ENCODE assay signal across 14 cellular contexts in the genomic region with DNA sequence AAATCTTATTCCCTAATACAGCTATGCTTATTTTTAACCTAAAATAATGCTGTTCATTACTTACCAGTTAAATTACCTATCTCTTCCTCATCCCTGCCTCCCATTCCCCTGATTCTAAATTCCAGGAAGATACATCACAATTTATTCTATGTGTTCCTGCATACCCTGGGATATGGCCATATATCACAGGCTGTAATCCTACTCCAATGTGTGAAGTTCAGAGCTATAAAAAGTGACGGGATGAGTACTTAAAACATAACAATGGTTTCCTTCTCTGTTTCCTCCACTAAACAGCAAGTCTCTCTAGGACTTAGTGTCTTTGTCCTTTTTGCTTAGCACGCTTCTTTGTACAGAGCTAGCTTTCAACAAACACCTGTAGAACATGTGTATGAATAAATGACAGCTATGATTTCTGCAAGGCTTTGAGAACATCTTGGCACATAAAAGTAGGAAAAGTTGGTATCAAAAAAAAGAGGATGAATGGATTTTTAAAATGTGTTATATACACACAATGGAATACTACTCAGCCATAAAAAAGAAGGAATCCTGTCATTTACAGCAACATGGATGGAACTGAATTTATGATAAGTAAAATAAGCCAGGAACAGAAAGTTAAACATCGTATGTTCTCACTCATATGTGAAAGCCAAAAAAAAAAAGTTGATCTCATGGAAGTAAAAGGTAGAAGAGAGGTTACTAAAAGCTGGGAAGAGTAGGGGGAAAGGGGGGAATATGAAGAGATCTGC. TPM values are rescaled to one million over a fixed set of nuclear protein-coding genes. Genes with fewer than 3 reads are reported as not detected.
DNase-seq lines count a peak whose midpoint lies in the region; ATAC-seq, FAIRE-seq and TF ChIP-seq lines count a peak whose summit lies in the region.
"Had no signal": no experiment of that assay in that cellular context is flagged by ENCODE, and none has a peak within 500 bp of the region (broad histone marks: within the 10 kb centered on the region; RNA-seq: fewer than 3 reads in every experiment).

No MANE protein-coding gene starts in this region.

- no peak overlapping the region for H3K4me2 ChIP-seq in osteoblast (ENCODE audit: insufficient read depth, low read length)
- H3K4me2 ChIP-seq: GM23338, KMS-11 had no signal

- no peak for DNase-seq in CD4-positive, alpha-beta memory T cell
- DNase-seq in D721Med (ENCODE audit: insufficient read length, low spot score): no peak
- DNase-seq in central memory CD8-positive, alpha-beta T cell (ENCODE audit: low spot score in 2 of 2): no peak
- DNase-seq in osteoblast (ENCODE audit: insufficient read length, low spot score, missing footprints): peak; percentile 59
- no peak for DNase-seq in NCI-H510A treated with DMSO at 0.1 percent for 48 hours (lab: John Stamatoyannopoulos, UW)
- DNase-seq in NK-92 treated with Interleukin-12 subunit alpha and Interleukin-12 subunit beta, amount 100 ng/mL, for 24 hours (lab: John Stamatoyannopoulos, UW): no peak
- DNase-seq in ecto neural progenitor cell (ENCODE audit: low spot score): no peak
- DNase-seq: NCI-H2029, NCI-H2171 treated with DMSO at 0.1 percent for 48 hours, Peyer's patch, SHP77 treated with DMSO at 0.1 percent for 48 hours had no signal

- H3K79me2 ChIP-seq in osteoblast (ENCODE audit: insufficient read depth, low read length): no peaks in the 10 kb centered on the region

- peaks cover 24% of the 10 kb centered on the region for H3K4me1 ChIP-seq in CD4-positive, alpha-beta memory T cell (ENCODE audit: insufficient read depth, low read length)
- H3K4me1 ChIP-seq in osteoblast (ENCODE audit: insufficient read depth, low read length): no peaks in the 10 kb centered on the region

- CTCF ChIA-PET in CD4-positive, alpha-beta memory T cell (lab: Charles Lee; ENCODE audit: partially characterized antibody): interaction anchor here (0.9 to 3.5 kb wide), 6 partner anchors 10 to 154 kb away, joined by 3 to 16 read pairs (median 3); no protein-coding TSS in a partner anchor

- no peaks in the 10 kb centered on the region for H3K27me3 ChIP-seq in CD4-positive, alpha-beta memory T cell (ENCODE audit: insufficient read depth, low read length)
- H3K27me3 ChIP-seq in osteoblast (ENCODE audit: insufficient read depth, low read length): no peaks in the 10 kb centered on the region
- H3K27me3 ChIP-seq: Peyer's patch had no signal

- H3K4me3 ChIP-seq in CD4-positive, alpha-beta memory T cell (ENCODE audit: low read length in 2 of 2): no peak overlapping the region
- H3K4me3 ChIP-seq in osteoblast (ENCODE audit: insufficient read depth, low read length): no peak overlapping the region
- H3K4me3 ChIP-seq: GM23338, Peyer's patch had no signal

- intact Hi-C loops in CD4-positive, alpha-beta memory T cell (cut with micrococcal nuclease): no loop called here

- no peak overlapping the region for H3K27ac ChIP-seq in CD4-positive, alpha-beta memory T cell (ENCODE audit: low read depth, low read length)
- H3K27ac ChIP-seq in osteoblast (ENCODE audit: low read depth, low read length): no peak overlapping the region
- H3K27ac ChIP-seq: KMS-11, Peyer's patch had no signal

- peak overlapping the region; percentile 0 to 94 (median 82) for H3K27ac Mint-ChIP-seq in CD4-positive, alpha-beta memory T cell
- peak overlapping the region; percentile 70 for H3K27ac Mint-ChIP-seq in central memory CD8-positive, alpha-beta T cell (ENCODE audit: low read depth)
- H3K27ac Mint-ChIP-seq: B cell, GM23338 had no signal

- H3K27me3 Mint-ChIP-seq in CD4-positive, alpha-beta memory T cell: no peaks in the 10 kb centered on the region
- no peaks in the 10 kb centered on the region for H3K27me3 Mint-ChIP-seq in central memory CD8-positive, alpha-beta T cell
- H3K27me3 Mint-ChIP-seq: B cell had no signal

- TF ChIP-seq CTCF in D721Med (IDR thresholded peaks at IDR 0.05; ENCODE audit: insufficient read depth, missing control alignments) (no peak), osteoblast (IDR thresholded peaks at IDR 0.05; ENCODE audit: extremely low read depth, low read depth, low read length) (no peak)

- H4K20me1 ChIP-seq in osteoblast (ENCODE audit: insufficient read depth, low read length): no peaks in the 10 kb centered on the region

- H3K9me3 Mint-ChIP-seq in CD4-positive, alpha-beta memory T cell: no peaks in the 10 kb centered on the region
- H3K9me3 Mint-ChIP-seq in central memory CD8-positive, alpha-beta T cell: no peaks in the 10 kb centered on the region

- H3K36me3 Mint-ChIP-seq in CD4-positive, alpha-beta memory T cell: peaks cover 0 to 4% of the 10 kb centered on the region in 2 donors
- H3K36me3 Mint-ChIP-seq in central memory CD8-positive, alpha-beta T cell (ENCODE audit: insufficient read depth): peaks cover 3% of the 10 kb centered on the region

- no peaks in the 10 kb centered on the region for H3K36me3 ChIP-seq in CD4-positive, alpha-beta memory T cell (ENCODE audit: insufficient read depth, low read length)
- H3K36me3 ChIP-seq in osteoblast (ENCODE audit: insufficient read depth, low read length): no peaks in the 10 kb centered on the region
- H3K36me3 ChIP-seq: Peyer's patch had no signal

- POLR2A ChIA-PET in CD4-positive, alpha-beta memory T cell (lab: Charles Lee; ENCODE audit: partially characterized antibody): interaction anchor here (0.7 to 2.4 kb wide), 5 partner anchors 11 to 251 kb away, joined by 3 to 7 read pairs (median 3); no protein-coding TSS in a partner anchor

- H3K4me3 Mint-ChIP-seq in CD4-positive, alpha-beta memory T cell: no peak overlapping the region
- no peak overlapping the region for H3K4me3 Mint-ChIP-seq in central memory CD8-positive, alpha-beta T cell
- H3K4me3 Mint-ChIP-seq: B cell, GM23338 had no signal

- peak; percentile 61 for FAIRE-seq in D721Med (lab: Jason Lieb, UNC)

- no peak for ATAC-seq in central memory CD8-positive, alpha-beta T cell (replicated peaks; ENCODE audit: extremely low read depth, poor library complexity, severe bottlenecking)
- ATAC-seq: GM23338 had no signal

- no peak overlapping the region for H2AFZ ChIP-seq in osteoblast (ENCODE audit: low read length)
- H2AFZ ChIP-seq: GM23338 had no signal

- no peaks in the 10 kb centered on the region for H3K9me3 ChIP-seq in CD4-positive, alpha-beta memory T cell (ENCODE audit: control insufficient read depth in 1 of 2, low read length in 2 of 2)
- H3K9me3 ChIP-seq in osteoblast (ENCODE audit: low read depth, low read length): no peaks in the 10 kb centered on the region
- H3K9me3 ChIP-seq: Peyer's patch had no signal

- H3K4me1 Mint-ChIP-seq in CD4-positive, alpha-beta memory T cell: peaks cover 31 to 42% (median 34%) of the 10 kb centered on the region in 4 donors
- H3K4me1 Mint-ChIP-seq in central memory CD8-positive, alpha-beta T cell: peaks cover 39% of the 10 kb centered on the region

RNA-seq across cellular contexts. Expression of gene SESN1, which starts 45.8 kb away (rescaled TPM):
- 10 to 100 TPM; 45.7 to 47.3 TPM for total RNA-seq in CD4-positive, alpha-beta memory T cell
- 10 to 100 TPM; 37.0 to 51.7 TPM for polyA plus RNA-seq in CD4-positive, alpha-beta memory T cell
- total RNA-seq in osteoblast: 26.1 and 30.4 TPM in 2 replicates

RNA-seq across cellular contexts. Expression of gene CEP57L1, which starts 46.5 kb away (rescaled TPM):
- 1 to 10 TPM; 5.7 to 9.2 TPM for total RNA-seq in CD4-positive, alpha-beta memory T cell
- polyA plus RNA-seq in CD4-positive, alpha-beta memory T cell: 1 to 10 TPM; 6.3 to 7.4 TPM
- total RNA-seq in osteoblast: 17.7 and 23.6 TPM in 2 replicates
